17 cellular contexts compared by ENCODE assay signal in the genomic region with DNA sequence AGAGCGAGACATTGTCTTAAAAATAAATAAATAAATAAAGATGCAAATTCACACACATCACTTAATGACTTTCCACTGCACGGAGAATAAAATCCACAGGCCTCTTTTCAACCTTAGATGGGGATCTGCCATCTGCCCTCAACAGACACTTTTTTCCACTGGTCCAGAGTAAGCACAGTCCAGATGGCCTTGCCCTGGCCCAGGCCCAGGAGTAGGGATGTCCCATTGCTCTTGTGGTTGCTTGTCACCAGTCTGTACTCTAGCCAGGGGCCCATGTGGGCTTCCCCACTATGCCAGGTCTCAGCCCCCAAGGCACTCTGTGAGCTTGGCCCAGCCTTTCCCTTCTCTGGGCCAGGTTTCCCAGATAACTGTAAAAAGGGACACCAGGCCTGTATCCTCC.
"Had no signal": no experiment of that assay in that cellular context is flagged by ENCODE, and none has a peak within 500 bp of the region (broad histone marks: within the 10 kb centered on the region; RNA-seq: fewer than 3 reads in every experiment).

No MANE protein-coding gene starts in this region.

- DNase-seq: activated CD4-positive, alpha-beta memory T cell treated with anti-CD3 and anti-CD28 coated beads, Interleukin-2, amount 10 ng/mL, durations not matched to agents 7 days and 5 days; activated CD4-positive, alpha-beta T cell treated with anti-CD3 and anti-CD28 coated beads for 36 hours; activated effector memory CD4-positive, alpha-beta T cell treated with anti-CD3 and anti-CD28 coated beads, Interleukin-2, amount 50 U/mL, for 16 hours; activated T-cell treated with anti-CD3 and anti-CD28 coated beads, Interleukin-2, amount 50 U/mL, for 48 hours; dermis blood vessel endothelial cell; heart right ventricle; mammary epithelial cell; mucosa of descending colon; right lobe of liver; stimulated activated naive CD8-positive, alpha-beta T cell treated with anti-CD3 and anti-CD28 coated beads, Interleukin-15, amount 100 ng/mL, for 72 hours; T-cell; T1000 had no signal

- ATAC-seq: activated CD4-positive, alpha-beta T cell treated with anti-CD3 and anti-CD28 coated beads for 36 hours; activated naive CD4-positive, alpha-beta T cell treated with anti-CD3 and anti-CD28 coated beads, Interleukin-2, amount 50 U/mL, for 72 hours; mucosa of descending colon; stimulated activated naive CD8-positive, alpha-beta T cell treated with anti-CD3 and anti-CD28 coated beads, Interleukin-15, amount 100 ng/mL, for 72 hours; T-cell had no signal

- H3K27me3 Mint-ChIP-seq: activated CD4-positive, alpha-beta memory T cell treated with anti-CD3 and anti-CD28 coated beads, Interleukin-2, amount 10 ng/mL, durations not matched to agents 7 days and 5 days; activated CD4-positive, alpha-beta T cell treated with anti-CD3 and anti-CD28 coated beads for 36 hours; brain; central memory CD8-positive, alpha-beta T cell; stimulated activated naive CD8-positive, alpha-beta T cell treated with anti-CD3 and anti-CD28 coated beads, Interleukin-15, amount 100 ng/mL, for 72 hours; T-cell had no signal

- H3K4me3 Mint-ChIP-seq: activated CD4-positive, alpha-beta memory T cell treated with anti-CD3 and anti-CD28 coated beads, Interleukin-2, amount 10 ng/mL, durations not matched to agents 7 days and 5 days; activated CD4-positive, alpha-beta T cell treated with anti-CD3 and anti-CD28 coated beads for 36 hours; brain; nephron; stimulated activated naive CD8-positive, alpha-beta T cell treated with anti-CD3 and anti-CD28 coated beads, Interleukin-15, amount 100 ng/mL, for 72 hours; T-cell had no signal

- H3K4me3 ChIP-seq: heart right ventricle, mucosa of descending colon, prostate gland, right lobe of liver had no signal

- H3K4me1 ChIP-seq: prostate gland, right lobe of liver had no signal

- H3K27ac ChIP-seq: prostate gland, right lobe of liver had no signal

- H3K36me3 Mint-ChIP-seq: T-cell had no signal

- H3K9me3 Mint-ChIP-seq: activated naive CD4-positive, alpha-beta T cell treated with anti-CD3 and anti-CD28 coated beads, Interleukin-2, amount 50 U/mL, for 72 hours; brain; central memory CD8-positive, alpha-beta T cell; nephron; stimulated activated naive CD8-positive, alpha-beta T cell treated with anti-CD3 and anti-CD28 coated beads, Interleukin-15, amount 100 ng/mL, for 72 hours; T-cell had no signal

- H3K27ac Mint-ChIP-seq: activated CD4-positive, alpha-beta T cell treated with anti-CD3 and anti-CD28 coated beads for 36 hours; activated naive CD4-positive, alpha-beta T cell treated with anti-CD3 and anti-CD28 coated beads, Interleukin-2, amount 50 U/mL, for 72 hours; nephron; stimulated activated naive CD8-positive, alpha-beta T cell treated with anti-CD3 and anti-CD28 coated beads, Interleukin-15, amount 100 ng/mL, for 72 hours; T-cell had no signal

- H3K9me3 ChIP-seq: heart right ventricle, mucosa of descending colon, prostate gland, right lobe of liver had no signal

- H3K4me1 Mint-ChIP-seq: activated CD4-positive, alpha-beta T cell treated with anti-CD3 and anti-CD28 coated beads for 36 hours; brain; central memory CD8-positive, alpha-beta T cell; nephron; stimulated activated naive CD8-positive, alpha-beta T cell treated with anti-CD3 and anti-CD28 coated beads, Interleukin-15, amount 100 ng/mL, for 72 hours; T-cell had no signal

- H3K27me3 ChIP-seq: heart right ventricle, right lobe of liver had no signal
